ENCODE assay signal across 3 cellular contexts in genomic region chr10:75228278-75228677, GRCh38.
TF ChIP-seq lines count a peak whose summit lies in the region.

No MANE protein-coding gene starts in this region.

TF ChIP-seq in A549, 52 proteins besides CTCF, POLR2A, EP300 and RAD21:
- TF ChIP-seq, protein P1, sequence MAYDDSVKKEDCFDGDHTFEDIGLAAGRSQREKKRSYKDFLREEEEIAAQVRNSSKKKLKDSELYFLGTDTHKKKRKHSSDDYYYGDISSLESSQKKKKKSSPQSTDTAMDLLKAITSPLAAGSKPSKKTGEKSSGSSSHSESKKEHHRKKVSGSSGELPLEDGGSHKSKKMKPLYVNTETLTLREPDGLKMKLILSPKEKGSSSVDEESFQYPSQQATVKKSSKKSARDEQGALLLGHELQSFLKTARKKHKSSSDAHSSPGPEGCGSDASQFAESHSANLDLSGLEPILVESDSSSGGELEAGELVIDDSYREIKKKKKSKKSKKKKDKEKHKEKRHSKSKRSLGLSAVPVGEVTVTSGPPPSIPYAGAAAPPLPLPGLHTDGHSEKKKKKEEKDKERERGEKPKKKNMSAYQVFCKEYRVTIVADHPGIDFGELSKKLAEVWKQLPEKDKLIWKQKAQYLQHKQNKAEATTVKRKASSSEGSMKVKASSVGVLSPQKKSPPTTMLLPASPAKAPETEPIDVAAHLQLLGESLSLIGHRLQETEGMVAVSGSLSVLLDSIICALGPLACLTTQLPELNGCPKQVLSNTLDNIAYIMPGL (CRISPR knock-in tag; IDR thresholded peaks at IDR 0.05; ENCODE audit: borderline replicate concordance) = no peak
- TF ChIP-seq HEYL (CRISPR knock-in tag; IDR thresholded peaks at IDR 0.05) (no peak), ZC3H11A (IDR thresholded peaks at IDR 0.05) (no peak), TP53 (CRISPR knock-in tag; IDR thresholded peaks at IDR 0.05) (no peak), NPAS2 (CRISPR knock-in tag; IDR thresholded peaks at IDR 0.05; ENCODE audit: borderline replicate concordance) (no peak), JUNB (IDR thresholded peaks at IDR 0.05) (no peak), E2F6 (IDR thresholded peaks at IDR 0.05; ENCODE audit: borderline replicate concordance, low read depth) (no peak), ZFP36 (IDR thresholded peaks at IDR 0.05; ENCODE audit: borderline replicate concordance, partially characterized antibody) (no peak), NR3C1 (IDR thresholded peaks at IDR 0.05) (no peak), ZSCAN20 (CRISPR knock-in tag; IDR thresholded peaks at IDR 0.05) (no peak), SREBF2 (IDR thresholded peaks at IDR 0.05) (no peak), HOXB5 (CRISPR knock-in tag; IDR thresholded peaks at IDR 0.05) (no peak)

TF ChIP-seq in GM23338, 12 proteins besides CTCF, POLR2A, EP300 and RAD21:
- TF ChIP-seq REST (IDR thresholded peaks at IDR 0.05; ENCODE audit: unreplicated experiment) = no peak
- no peak for TF ChIP-seq CREB1 (CRISPR knock-in tag; IDR thresholded peaks at IDR 0.05; ENCODE audit: low read depth)
- TF ChIP-seq EZH2 (IDR thresholded peaks at IDR 0.05; ENCODE audit: low read depth, unreplicated experiment) = no peak
- no peak for TF ChIP-seq ZNF462 (CRISPR knock-in tag; IDR thresholded peaks at IDR 0.05)
- TF ChIP-seq NANOG (IDR thresholded peaks at IDR 0.05; ENCODE audit: borderline replicate concordance) = no peak
- no peak for TF ChIP-seq ZNF331 (CRISPR knock-in tag; IDR thresholded peaks at IDR 0.05; ENCODE audit: low read depth)
- TF ChIP-seq STAT1 (IDR thresholded peaks at IDR 0.05; ENCODE audit: unreplicated experiment) = no peak
- TF ChIP-seq EZH2phosphoT487 (IDR thresholded peaks at IDR 0.05; ENCODE audit: unreplicated experiment) = no peak
- no peak for TF ChIP-seq ZNF114 (CRISPR knock-in tag; IDR thresholded peaks at IDR 0.05)
- TF ChIP-seq POLR2AphosphoS5 (IDR thresholded peaks at IDR 0.05; ENCODE audit: low read depth) = no peak

TF ChIP-seq in K562, 482 proteins besides CTCF, POLR2A, EP300 and RAD21:
- TF ChIP-seq, protein P2, sequence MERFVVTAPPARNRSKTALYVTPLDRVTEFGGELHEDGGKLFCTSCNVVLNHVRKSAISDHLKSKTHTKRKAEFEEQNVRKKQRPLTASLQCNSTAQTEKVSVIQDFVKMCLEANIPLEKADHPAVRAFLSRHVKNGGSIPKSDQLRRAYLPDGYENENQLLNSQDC (CRISPR knock-in tag; IDR thresholded peaks at IDR 0.05) = no peak
- TF ChIP-seq HMG20A (CRISPR knock-in tag; conservative IDR thresholded peaks at IDR 0.05) (no peak), TCF3 (CRISPR knock-in tag; IDR thresholded peaks at IDR 0.05) (no peak), BCOR (IDR thresholded peaks at IDR 0.05) (no peak), CREB3 (tag; conservative IDR thresholded peaks at IDR 0.05; ENCODE audit: low read depth) (no peak), ID3 (CRISPR knock-in tag; IDR thresholded peaks at IDR 0.05) (no peak), ID3 (tag; IDR thresholded peaks at IDR 0.05) (no peak), ZBTB7A (IDR thresholded peaks at IDR 0.05; ENCODE audit: borderline replicate concordance, control insufficient read depth, low read depth, low read length) (no peak), NELFE (IDR thresholded peaks at IDR 0.05; ENCODE audit: insufficient read depth, insufficient read length) (no peak), ZNF561 (CRISPR knock-in tag; conservative IDR thresholded peaks at IDR 0.05) (no peak), PHF8 (IDR thresholded peaks at IDR 0.05; ENCODE audit: borderline replicate concordance, low read length) (no peak), ETV5 (CRISPR knock-in tag; IDR thresholded peaks at IDR 0.05; ENCODE audit: low read depth) (no peak), HDAC1 (IDR thresholded peaks at IDR 0.05) (no peak), ZNF347 (CRISPR knock-in tag; IDR thresholded peaks at IDR 0.05; ENCODE audit: low read depth) (no peak), ARID4B (CRISPR knock-in tag; IDR thresholded peaks at IDR 0.05) (no peak), MTA1 (IDR thresholded peaks at IDR 0.05; ENCODE audit: borderline replicate concordance) (no peak), E4F1 (CRISPR knock-in tag; IDR thresholded peaks at IDR 0.05; ENCODE audit: borderline replicate concordance) (no peak), TEAD2 (tag; IDR thresholded peaks at IDR 0.05) (no peak)
- TF ChIP-seq, protein P3, sequence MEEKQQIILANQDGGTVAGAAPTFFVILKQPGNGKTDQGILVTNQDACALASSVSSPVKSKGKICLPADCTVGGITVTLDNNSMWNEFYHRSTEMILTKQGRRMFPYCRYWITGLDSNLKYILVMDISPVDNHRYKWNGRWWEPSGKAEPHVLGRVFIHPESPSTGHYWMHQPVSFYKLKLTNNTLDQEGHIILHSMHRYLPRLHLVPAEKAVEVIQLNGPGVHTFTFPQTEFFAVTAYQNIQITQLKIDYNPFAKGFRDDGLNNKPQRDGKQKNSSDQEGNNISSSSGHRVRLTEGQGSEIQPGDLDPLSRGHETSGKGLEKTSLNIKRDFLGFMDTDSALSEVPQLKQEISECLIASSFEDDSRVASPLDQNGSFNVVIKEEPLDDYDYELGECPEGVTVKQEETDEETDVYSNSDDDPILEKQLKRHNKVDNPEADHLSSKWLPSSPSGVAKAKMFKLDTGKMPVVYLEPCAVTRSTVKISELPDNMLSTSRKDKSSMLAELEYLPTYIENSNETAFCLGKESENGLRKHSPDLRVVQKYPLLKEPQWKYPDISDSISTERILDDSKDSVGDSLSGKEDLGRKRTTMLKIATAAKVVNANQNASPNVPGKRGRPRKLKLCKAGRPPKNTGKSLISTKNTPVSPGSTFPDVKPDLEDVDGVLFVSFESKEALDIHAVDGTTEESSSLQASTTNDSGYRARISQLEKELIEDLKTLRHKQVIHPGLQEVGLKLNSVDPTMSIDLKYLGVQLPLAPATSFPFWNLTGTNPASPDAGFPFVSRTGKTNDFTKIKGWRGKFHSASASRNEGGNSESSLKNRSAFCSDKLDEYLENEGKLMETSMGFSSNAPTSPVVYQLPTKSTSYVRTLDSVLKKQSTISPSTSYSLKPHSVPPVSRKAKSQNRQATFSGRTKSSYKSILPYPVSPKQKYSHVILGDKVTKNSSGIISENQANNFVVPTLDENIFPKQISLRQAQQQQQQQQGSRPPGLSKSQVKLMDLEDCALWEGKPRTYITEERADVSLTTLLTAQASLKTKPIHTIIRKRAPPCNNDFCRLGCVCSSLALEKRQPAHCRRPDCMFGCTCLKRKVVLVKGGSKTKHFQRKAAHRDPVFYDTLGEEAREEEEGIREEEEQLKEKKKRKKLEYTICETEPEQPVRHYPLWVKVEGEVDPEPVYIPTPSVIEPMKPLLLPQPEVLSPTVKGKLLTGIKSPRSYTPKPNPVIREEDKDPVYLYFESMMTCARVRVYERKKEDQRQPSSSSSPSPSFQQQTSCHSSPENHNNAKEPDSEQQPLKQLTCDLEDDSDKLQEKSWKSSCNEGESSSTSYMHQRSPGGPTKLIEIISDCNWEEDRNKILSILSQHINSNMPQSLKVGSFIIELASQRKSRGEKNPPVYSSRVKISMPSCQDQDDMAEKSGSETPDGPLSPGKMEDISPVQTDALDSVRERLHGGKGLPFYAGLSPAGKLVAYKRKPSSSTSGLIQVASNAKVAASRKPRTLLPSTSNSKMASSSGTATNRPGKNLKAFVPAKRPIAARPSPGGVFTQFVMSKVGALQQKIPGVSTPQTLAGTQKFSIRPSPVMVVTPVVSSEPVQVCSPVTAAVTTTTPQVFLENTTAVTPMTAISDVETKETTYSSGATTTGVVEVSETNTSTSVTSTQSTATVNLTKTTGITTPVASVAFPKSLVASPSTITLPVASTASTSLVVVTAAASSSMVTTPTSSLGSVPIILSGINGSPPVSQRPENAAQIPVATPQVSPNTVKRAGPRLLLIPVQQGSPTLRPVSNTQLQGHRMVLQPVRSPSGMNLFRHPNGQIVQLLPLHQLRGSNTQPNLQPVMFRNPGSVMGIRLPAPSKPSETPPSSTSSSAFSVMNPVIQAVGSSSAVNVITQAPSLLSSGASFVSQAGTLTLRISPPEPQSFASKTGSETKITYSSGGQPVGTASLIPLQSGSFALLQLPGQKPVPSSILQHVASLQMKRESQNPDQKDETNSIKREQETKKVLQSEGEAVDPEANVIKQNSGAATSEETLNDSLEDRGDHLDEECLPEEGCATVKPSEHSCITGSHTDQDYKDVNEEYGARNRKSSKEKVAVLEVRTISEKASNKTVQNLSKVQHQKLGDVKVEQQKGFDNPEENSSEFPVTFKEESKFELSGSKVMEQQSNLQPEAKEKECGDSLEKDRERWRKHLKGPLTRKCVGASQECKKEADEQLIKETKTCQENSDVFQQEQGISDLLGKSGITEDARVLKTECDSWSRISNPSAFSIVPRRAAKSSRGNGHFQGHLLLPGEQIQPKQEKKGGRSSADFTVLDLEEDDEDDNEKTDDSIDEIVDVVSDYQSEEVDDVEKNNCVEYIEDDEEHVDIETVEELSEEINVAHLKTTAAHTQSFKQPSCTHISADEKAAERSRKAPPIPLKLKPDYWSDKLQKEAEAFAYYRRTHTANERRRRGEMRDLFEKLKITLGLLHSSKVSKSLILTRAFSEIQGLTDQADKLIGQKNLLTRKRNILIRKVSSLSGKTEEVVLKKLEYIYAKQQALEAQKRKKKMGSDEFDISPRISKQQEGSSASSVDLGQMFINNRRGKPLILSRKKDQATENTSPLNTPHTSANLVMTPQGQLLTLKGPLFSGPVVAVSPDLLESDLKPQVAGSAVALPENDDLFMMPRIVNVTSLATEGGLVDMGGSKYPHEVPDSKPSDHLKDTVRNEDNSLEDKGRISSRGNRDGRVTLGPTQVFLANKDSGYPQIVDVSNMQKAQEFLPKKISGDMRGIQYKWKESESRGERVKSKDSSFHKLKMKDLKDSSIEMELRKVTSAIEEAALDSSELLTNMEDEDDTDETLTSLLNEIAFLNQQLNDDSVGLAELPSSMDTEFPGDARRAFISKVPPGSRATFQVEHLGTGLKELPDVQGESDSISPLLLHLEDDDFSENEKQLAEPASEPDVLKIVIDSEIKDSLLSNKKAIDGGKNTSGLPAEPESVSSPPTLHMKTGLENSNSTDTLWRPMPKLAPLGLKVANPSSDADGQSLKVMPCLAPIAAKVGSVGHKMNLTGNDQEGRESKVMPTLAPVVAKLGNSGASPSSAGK (IDR thresholded peaks at IDR 0.05) = no peak
